10 cellular contexts compared by ENCODE assay signal in the genomic region with DNA sequence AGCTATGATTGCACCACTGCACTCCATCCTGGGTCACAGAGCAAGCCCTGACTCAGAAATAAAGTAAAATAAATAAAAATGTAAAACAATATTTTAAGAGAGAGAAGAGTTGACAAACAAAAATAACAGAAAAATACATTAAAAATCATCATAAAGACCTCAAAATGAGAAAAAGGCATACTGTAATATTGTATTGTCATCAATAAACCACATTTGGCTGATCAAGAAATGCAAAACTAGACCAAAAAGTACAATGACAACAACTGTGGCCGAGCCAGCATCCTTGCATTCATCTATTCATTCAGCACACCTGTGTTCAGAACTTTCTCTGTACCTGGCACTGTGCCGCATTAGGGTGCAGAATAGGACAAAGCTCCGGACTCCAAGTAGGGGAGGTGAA.
"Had no signal": no experiment of that assay in that cellular context is flagged by ENCODE, and none has a peak within 500 bp of the region (broad histone marks: within the 10 kb centered on the region; RNA-seq: fewer than 3 reads in every experiment).

No MANE protein-coding gene starts in this region.

- H3K4me2 ChIP-seq: GM23338 had no signal

- ATAC-seq: GM23338, HCT116 had no signal

- H3K27ac ChIP-seq: GM23248 had no signal

- H3K4me1 ChIP-seq: HAP-1 had no signal

- H3K4me3 ChIP-seq: GM23248, GM23338, HAP-1 had no signal

- DNase-seq: GM23248, GOT3, H7, H9, HCEC 1CT, HFFc6 had no signal

- H3K9ac ChIP-seq: GM23248 had no signal

- H3K36me3 ChIP-seq: HAP-1 had no signal

- H2AFZ ChIP-seq: GM23248, GM23338 had no signal

- FAIRE-seq: H54 had no signal

- H3K9me3 ChIP-seq: HAP-1 had no signal
